1 cellular context compared by ENCODE assay signal in genomic region chr19:50844296-50844935, GRCh38.
TF ChIP-seq lines count a peak whose summit lies in the region.

No MANE protein-coding gene starts in this region.

TF ChIP-seq in HEK293, 187 proteins besides CTCF, POLR2A, EP300 and RAD21 (continued from another document):
- TF ChIP-seq ZSCAN5A (tag by site-specific recombination; IDR thresholded peaks at IDR 0.05) = no peak
- TF ChIP-seq ZNF623 (tag by site-specific recombination; IDR thresholded peaks at IDR 0.05) = no peak
